In the genomic region with DNA sequence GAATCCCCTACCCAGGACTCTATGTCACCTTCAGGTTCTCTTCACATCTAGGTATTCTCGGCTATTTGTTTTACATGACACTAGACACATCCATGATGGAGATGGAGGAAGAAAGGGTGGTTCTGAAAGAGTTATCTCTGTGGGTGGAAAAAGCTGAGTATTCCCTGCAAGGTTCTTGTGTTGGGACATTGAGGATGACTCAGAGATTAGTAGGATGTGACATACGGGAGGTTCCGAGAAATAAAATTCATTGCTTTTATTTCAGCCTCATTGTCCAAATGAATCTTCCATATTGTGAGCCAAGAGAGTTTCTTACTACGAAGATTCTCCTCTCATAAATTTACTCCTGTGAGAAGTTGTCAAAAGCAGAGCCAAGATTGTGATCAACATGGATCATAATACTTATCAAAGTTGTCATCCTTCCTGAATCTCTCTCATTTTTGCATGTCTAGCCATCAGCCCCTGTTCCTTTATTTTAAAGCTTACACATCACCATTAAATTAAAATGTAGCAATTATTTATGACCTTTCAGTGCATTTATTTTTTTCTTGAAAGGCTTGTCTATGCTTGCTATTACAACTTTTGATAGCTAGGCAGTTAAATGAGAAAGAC, we compare ENCODE assay signal across 20 cellular contexts.
DNase-seq lines count a peak whose midpoint lies in the region; ATAC-seq, FAIRE-seq and TF ChIP-seq lines count a peak whose summit lies in the region.
"Had no signal": no experiment of that assay in that cellular context is flagged by ENCODE, and none has a peak within 500 bp of the region (broad histone marks: within the 10 kb centered on the region; RNA-seq: fewer than 3 reads in every experiment).

No MANE protein-coding gene starts in this region.

- peak; percentile 95 for FAIRE-seq in islet of Langerhans (lab: Jason Lieb, UNC)
- FAIRE-seq in D721Med (lab: Jason Lieb, UNC), result no peak

- DNase-seq in AG10803 (ENCODE audit: low read depth) (peak; percentile 21), HCEC 1CT (peak; percentile 5), NCI-H2029 treated with DMSO at 0.1 percent for 48 hours (lab: John Stamatoyannopoulos, UW) (no peak), D721Med (ENCODE audit: insufficient read length, low spot score) (no peak), right lobe of liver (no peak)
- no peak for DNase-seq in activated effector memory CD4-positive, alpha-beta T cell treated with Interleukin-2 at 50 U/mL for 16 hours
- DNase-seq: Calu3; CD4-positive, alpha-beta T cell; KG1; MG63; NCI-H1105; NCI-H187 treated with DMSO at 0.1 percent for 48 hours; NCI-H2171; NCI-H446 treated with DMSO at 0.1 percent for 48 hours; NCI-H82; Right ventricle myocardium superior had no signal

- H3K9me3 ChIP-seq in right lobe of liver, result no peaks in the 10 kb centered on the region
- H3K9me3 ChIP-seq: MG63 had no signal

- H3K36me3 ChIP-seq in right lobe of liver, result no peaks in the 10 kb centered on the region
- H3K36me3 ChIP-seq: MG63 had no signal

- TF ChIP-seq CTCF in AG10803 (conservative IDR thresholded peaks at IDR 0.05; ENCODE audit: low read length) (no peak), D721Med (IDR thresholded peaks at IDR 0.05; ENCODE audit: insufficient read depth, missing control alignments) (no peak), right lobe of liver (IDR thresholded peaks at IDR 0.05) (no peak)

- no peaks in the 10 kb centered on the region for H3K27me3 ChIP-seq in right lobe of liver
- H3K27me3 ChIP-seq: MG63 had no signal

- ATAC-seq in SK-N-SH treated with all-trans-retinoic acid at 6 μM for 48 hours (peak; percentile 61), right lobe of liver (no peak)
- ATAC-seq: Panc1 had no signal

- intact Hi-C loops in right lobe of liver (cut with DNase I), result no loop called here

- no peaks in the 10 kb centered on the region for H3K4me1 ChIP-seq in right lobe of liver

- WGBS in right lobe of liver (ENCODE audit: insufficient coverage, low coverage, low lambda C conversion rate, missing lambda C conversion rate), result 66% methylated on average over 4 of the region's 4 CpGs

- no peak for TF ChIP-seq POLR2A in right lobe of liver (IDR thresholded peaks at IDR 0.05)

- H3K4me3 ChIP-seq in AG10803 (ENCODE audit: low read length) (no peak overlapping the region), right lobe of liver (no peak overlapping the region)
- H3K4me3 ChIP-seq: MG63 had no signal

- H3K27ac ChIP-seq in right lobe of liver, result no peak overlapping the region
- H3K27ac ChIP-seq: HL-60 had no signal

TF ChIP-seq in SK-N-SH treated with all-trans-retinoic acid at 6 μM for 48 hours, 23 proteins besides CTCF, POLR2A, EP300 and RAD21:
- TF ChIP-seq ISL1 (CRISPR knock-in tag; IDR thresholded peaks at IDR 0.05), result peak; percentile 82
- 0 out of 2 replicates have a peak, but pooled peaks have one; percentile 10 for TF ChIP-seq ZFP3 (CRISPR knock-in tag; IDR thresholded peaks at IDR 0.05)
- peak; percentile 51; the same call in 1 of the 2 replicates for TF ChIP-seq TOX (CRISPR knock-in tag; IDR thresholded peaks at IDR 0.05; ENCODE audit: borderline replicate concordance)
- TF ChIP-seq PPARA (CRISPR knock-in tag; IDR thresholded peaks at IDR 0.05; ENCODE audit: borderline replicate concordance), result no peak

Comparison
In these comparisons a context has a peak if more than half of its experiments do, and no peak if none do; other contexts are left out.
1. DNase-seq: peak in AG10803 (single experiment) and HCEC 1CT (single experiment); none in activated effector memory CD4-positive, alpha-beta T cell treated with Interleukin-2 at 50 U/mL for 16 hours (single experiment), NCI-H2029 treated with DMSO at 0.1 percent for 48 hours (single experiment), D721Med (single experiment) and right lobe of liver (0 of 3).